8 cellular contexts compared by ENCODE assay signal in genomic region chr1:225881081-225882007, GRCh38. TPM values are rescaled to one million over a fixed set of nuclear protein-coding genes. Genes with fewer than 3 reads are reported as not detected.
DNase-seq lines count a peak whose midpoint lies in the region; ATAC-seq, FAIRE-seq and TF ChIP-seq lines count a peak whose summit lies in the region.

No MANE protein-coding gene starts in this region.

- no peaks in the 10 kb centered on the region for H3K36me3 ChIP-seq in mucosa of descending colon (ENCODE audit: low read depth)
- H3K36me3 ChIP-seq in thoracic aorta: no peaks in the 10 kb centered on the region

- H3K27ac ChIP-seq in thoracic aorta: peak overlapping the region; percentile 92 to 95

- FAIRE-seq in GM12892 (lab: Jason Lieb, UNC) (peak; percentile 17), HTR-8/SVneo (lab: Jason Lieb, UNC) (no peak)

- ATAC-seq in mucosa of descending colon (peak; percentile 51), thoracic aorta (ENCODE audit: insufficient number of reproducible peaks, low FRiP score, low read depth) (peak; percentile 45)

- TF ChIP-seq CTCF in mucosa of descending colon (IDR thresholded peaks at IDR 0.05) (no peak), thoracic aorta (IDR thresholded peaks at IDR 0.05) (no peak)

- H3K4me3 ChIP-seq in mucosa of descending colon (peak overlapping the region; percentile 84), thoracic aorta (peak overlapping the region; percentile 83)

- DNase-seq in GM12892 (ENCODE audit: insufficient read length) (peak; percentile 60), HTR-8/SVneo (ENCODE audit: insufficient read length, low spot score) (peak; percentile 77), epidermal melanocyte (ENCODE audit: insufficient read length, low spot score) (peak; percentile 38), mucosa of descending colon (peak; percentile 78 to 91 (median 83)), thoracic aorta (ENCODE audit: low spot score) (no peak), occipital lobe (lab: John Stamatoyannopoulos, UW) (no peak), NCI-H345 (lab: John Stamatoyannopoulos, UW) (no peak)
- peak; percentile 52 to 66 for DNase-seq in activated CD4-positive, alpha-beta T cell treated with anti-CD3 and anti-CD28 coated beads, Interleukin-2, amount 50 U/mL, for 48 hours

- intact Hi-C loops in mucosa of descending colon (cut with DNase I, micrococcal nuclease): no loop called here

- H3K9me3 ChIP-seq in mucosa of descending colon (no peaks in the 10 kb centered on the region), thoracic aorta (no peaks in the 10 kb centered on the region)

- H3K27me3 ChIP-seq in thoracic aorta (replicated peaks; ENCODE audit: insufficient read depth): no peaks in the 10 kb centered on the region

- H3K4me1 ChIP-seq in mucosa of descending colon (ENCODE audit: low read depth) (peaks cover 53% of the 10 kb centered on the region), thoracic aorta (ENCODE audit: control insufficient read depth in 1 of 2, low read depth in 2 of 2) (peaks cover 39 to 54% of the 10 kb centered on the region in 2 donors)

- TF ChIP-seq POLR2A in GM12892 (IDR thresholded peaks at IDR 0.05; ENCODE audit: low read depth, low read length): no peak

RNA-seq across cellular contexts. Expression of gene TMEM63A, which starts 0.8 kb away (rescaled TPM):
- 18.7 TPM for polyA plus RNA-seq in GM12892 (2012; ENCODE audit: missing spikeins)
- 100 to 1,000 TPM; 115 to 192 (median 147) TPM for total RNA-seq in mucosa of descending colon
- total RNA-seq in thoracic aorta: 100 to 1,000 TPM in 1 of 2 donors, 10 to 100 TPM in 1; 75.1 to 105 TPM
- total RNA-seq in occipital lobe: 1.1 TPM

RNA-seq across cellular contexts. Expression of gene LEFTY1, which starts 7.6 kb away (rescaled TPM):
- not detected for polyA plus RNA-seq in GM12892 (2012; ENCODE audit: missing spikeins)
- total RNA-seq in mucosa of descending colon (100 to 1,000 TPM in 1 of 3 donors, 10 to 100 TPM in 2; 27.3 to 199 (median 60.3) TPM), thoracic aorta (not detected), occipital lobe (0.47 TPM)

RNA-seq across cellular contexts. Expression of gene PYCR2, which starts 42.7 kb away (rescaled TPM):
- polyA plus RNA-seq in GM12892 (2012; ENCODE audit: missing spikeins): 48.3 TPM
- total RNA-seq in mucosa of descending colon: 10 to 100 TPM; 33.0 to 43.6 (median 38.3) TPM
- total RNA-seq in thoracic aorta: 10 to 100 TPM; 46.6 to 50.2 TPM
- 16.2 TPM for total RNA-seq in occipital lobe

RNA-seq across cellular contexts. Expression of gene LEFTY2, which starts 59.7 kb away (rescaled TPM):
- not detected for polyA plus RNA-seq in GM12892 (2012; ENCODE audit: missing spikeins)
- total RNA-seq in mucosa of descending colon: under 1 TPM; 0.32 to 0.77 (median 0.35) TPM
- 1 to 10 TPM; 6.2 to 9.4 TPM for total RNA-seq in thoracic aorta
- total RNA-seq in occipital lobe: 0.47 TPM

Comparison
In these comparisons a context has a peak if more than half of its experiments do, and no peak if none do; other contexts are left out.
1. DNase-seq: peak in GM12892 (single experiment), HTR-8/SVneo (single experiment), activated CD4-positive, alpha-beta T cell treated with anti-CD3 and anti-CD28 coated beads, Interleukin-2, amount 50 U/mL, for 48 hours (2 of 2), epidermal melanocyte (single experiment) and mucosa of descending colon (3 of 3); none in thoracic aorta (single experiment), occipital lobe (single experiment) and NCI-H345 (single experiment).
2. RNA of gene TMEM63A, which starts 0.8 kb away (total RNA-seq): 115 to 192 TPM in mucosa of descending colon and 75.1 to 105 TPM in thoracic aorta; 1.1 TPM in occipital lobe (single experiment); every median in the first group is over 10 times any median in the second.
3. RNA of gene LEFTY1, which starts 7.6 kb away (total RNA-seq): 27.3 to 199 TPM in mucosa of descending colon; 0.47 TPM in occipital lobe (single experiment) and not detected in thoracic aorta; every median in the first group is over 10 times any median in the second.